17 cellular contexts compared by ENCODE assay signal in the genomic region with DNA sequence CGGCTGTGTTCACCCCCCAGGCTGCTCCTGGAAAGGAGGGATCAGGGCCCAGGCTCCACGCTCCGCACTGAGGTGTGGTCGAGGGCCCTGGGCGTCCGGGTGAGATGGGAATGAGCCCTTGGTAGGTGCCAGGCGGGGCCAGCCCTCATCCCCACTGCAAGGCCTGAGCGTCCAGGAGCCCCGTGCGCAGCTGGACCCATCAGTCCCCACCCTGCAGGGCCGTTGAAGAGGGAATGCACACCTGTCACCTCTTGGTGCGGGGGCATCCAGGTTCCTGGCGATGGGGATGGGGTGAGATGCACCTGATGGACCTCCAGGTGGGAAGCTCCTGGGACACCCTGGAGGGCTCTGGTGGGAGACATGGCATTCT.
DNase-seq lines count a peak whose midpoint lies in the region; ATAC-seq and TF ChIP-seq lines count a peak whose summit lies in the region.
"Had no signal": no experiment of that assay in that cellular context is flagged by ENCODE, and none has a peak within 500 bp of the region (broad histone marks: within the 10 kb centered on the region; RNA-seq: fewer than 3 reads in every experiment).

No MANE protein-coding gene starts in this region.

- H3K27ac ChIP-seq in adrenal gland (no peak overlapping the region), lower lobe of right lung (no peak overlapping the region), transverse colon (no peak overlapping the region), trophoblast cell (ENCODE audit: low read depth, low read length) (no peak overlapping the region)
- H3K27ac ChIP-seq: psoas muscle, uterus had no signal

- WGBS in adrenal gland, 4 donors: 93 to 95% (median 93%) methylated on average over 12 to 13 of the region's 13 CpGs; no CpG with 5 or more reads in 1 of the 4 donors
- WGBS in transverse colon (ENCODE audit: low coverage in 1 of 2), 2 donors: no CpG with 5 or more reads among the region's 13 CpGs
- WGBS in trophoblast cell (ENCODE audit: extremely low coverage, insufficient coverage, insufficient read length): no CpG with 5 or more reads among the region's 13 CpGs

- no peak overlapping the region for H2AK5ac ChIP-seq in trophoblast cell (ENCODE audit: low read length)

- ATAC-seq in lower lobe of right lung (no peak), GM18517 (IDR thresholded peaks at IDR 0.05; ENCODE audit: unreplicated experiment) (no peak), HG02970 (IDR thresholded peaks at IDR 0.05; ENCODE audit: low FRiP score, unreplicated experiment) (no peak)
- ATAC-seq: activated CD8-positive, alpha-beta T cell treated with anti-CD3 and anti-CD28 coated beads for 36 hours; naive thymus-derived CD4-positive, alpha-beta T cell; Panc1; psoas muscle; stimulated activated naive B cell treated with anti-CD40 and anti-IgM and Interleukin-4, amounts not matched to agents 10 μg/mL and 1 μg/mL and 100 μg/mL, for 72 hours had no signal

- DNase-seq in activated naive CD4-positive, alpha-beta T cell treated with Interleukin-2 at 50 U/mL for 16 hours: peak; percentile 0
- DNase-seq in activated naive CD4-positive, alpha-beta T cell treated with anti-CD3 and anti-CD28 coated beads, Interleukin-2, amount 50 U/mL, for 16 hours: no peak
- DNase-seq in adrenal gland (peak in 4 of 7 donors; percentile 6 to 15 (median 13)), lower lobe of right lung (peak; percentile 38), transverse colon (peak; percentile 4), trophoblast cell (no peak)
- DNase-seq: activated CD8-positive, alpha-beta T cell treated with anti-CD3 and anti-CD28 coated beads for 36 hours; foreskin melanocyte; NCI-H1417; NCI-H82; stimulated activated naive B cell treated with anti-CD40 and anti-IgM and Interleukin-4, amounts not matched to agents 10 μg/mL and 1 μg/mL and 100 μg/mL, for 72 hours had no signal

- no peak overlapping the region for H3K4me2 ChIP-seq in trophoblast cell (ENCODE audit: low read length)

- no peak overlapping the region for H3K18ac ChIP-seq in trophoblast cell (ENCODE audit: low read length)

- no peaks in the 10 kb centered on the region for H3K79me2 ChIP-seq in trophoblast cell (ENCODE audit: control insufficient read depth, insufficient read depth, low read length, poor library complexity)

- H2BK12ac ChIP-seq in trophoblast cell (ENCODE audit: low read length): no peak overlapping the region

- TF ChIP-seq POLR2A in adrenal gland (IDR thresholded peaks at IDR 0.05): no peak
- no peak for TF ChIP-seq POLR2A in transverse colon (IDR thresholded peaks at IDR 0.05)

- no peak overlapping the region for H3K9ac ChIP-seq in trophoblast cell (ENCODE audit: low read length)

- H3K4ac ChIP-seq in trophoblast cell (ENCODE audit: low read depth, low read length): no peak overlapping the region

- no peak overlapping the region for H3K23ac ChIP-seq in trophoblast cell (ENCODE audit: low read length)

- H4K91ac ChIP-seq in trophoblast cell (ENCODE audit: low read depth, low read length): no peak overlapping the region

- TF ChIP-seq CTCF in adrenal gland (IDR thresholded peaks at IDR 0.05): no peak
- TF ChIP-seq CTCF in lower lobe of right lung (IDR thresholded peaks at IDR 0.05): no peak
- no peak for TF ChIP-seq CTCF in transverse colon (IDR thresholded peaks at IDR 0.05)

- H3K14ac ChIP-seq in trophoblast cell (ENCODE audit: low read length): no peak overlapping the region

- no peaks in the 10 kb centered on the region for H3K79me1 ChIP-seq in trophoblast cell (ENCODE audit: low read length)

- H2BK120ac ChIP-seq in trophoblast cell (ENCODE audit: insufficient read depth, low read length, poor library complexity): no peak overlapping the region

- H3K36me3 ChIP-seq in adrenal gland (replicated peaks in 1 of 2) (no peaks in the 10 kb centered on the region), lower lobe of right lung (no peaks in the 10 kb centered on the region), transverse colon (no peaks in the 10 kb centered on the region), trophoblast cell (ENCODE audit: control insufficient read depth in 1 of 2, insufficient read depth in 2 of 2, low read length in 2 of 2) (no peaks in the 10 kb centered on the region)
- H3K36me3 ChIP-seq: uterus had no signal

- H2AFZ ChIP-seq in trophoblast cell (ENCODE audit: insufficient read depth, low read length, poor library complexity): no peak overlapping the region

- H3K9me3 ChIP-seq in adrenal gland (replicated peaks in 1 of 3) (no peaks in the 10 kb centered on the region), lower lobe of right lung (no peaks in the 10 kb centered on the region), transverse colon (no peaks in the 10 kb centered on the region), trophoblast cell (ENCODE audit: insufficient read depth, low read depth, low read length) (no peaks in the 10 kb centered on the region)
- H3K9me3 ChIP-seq: psoas muscle, uterus had no signal

- H4K12ac ChIP-seq in trophoblast cell (ENCODE audit: low read depth, low read length): no peak overlapping the region

- TF ChIP-seq EP300 in transverse colon (IDR thresholded peaks at IDR 0.05; ENCODE audit: low read depth): no peak

- intact Hi-C loops in adrenal gland (cut with DNase I): loop anchor here in 1 of 2 donors (5.0 kb wide), 1 partner anchor 75 kb away; a partner anchor contains a TSS
- intact Hi-C loops in lower lobe of right lung (cut with DNase I): no loop called here
- intact Hi-C loops in transverse colon (cut with DNase I; ENCODE audit: low total_unique reads): no loop called here

- H3K4me1 ChIP-seq in adrenal gland (replicated peaks in 1 of 2) (peaks cover 6 to 14% of the 10 kb centered on the region in 2 donors), lower lobe of right lung (no peaks in the 10 kb centered on the region), transverse colon (no peaks in the 10 kb centered on the region), trophoblast cell (ENCODE audit: control insufficient read depth in 1 of 2, insufficient read depth in 2 of 2, low read length in 2 of 2) (no peaks in the 10 kb centered on the region)
- H3K4me1 ChIP-seq: psoas muscle, uterus had no signal

- no peak overlapping the region for H4K8ac ChIP-seq in trophoblast cell (ENCODE audit: low read depth, low read length)

- H3K4me3 ChIP-seq in adrenal gland (no peak overlapping the region), lower lobe of right lung (no peak overlapping the region), transverse colon (no peak overlapping the region), trophoblast cell (ENCODE audit: low read depth, low read length) (no peak overlapping the region)
- H3K4me3 ChIP-seq: psoas muscle, uterus had no signal

- in situ Hi-C loops in transverse colon (cut with MboI; ENCODE audit: low pct_ligation_motif_present in 1 of 4, low pct_unique_long_range_greater_than_20kb in 1 of 4, low sequenced_read_pairs in 3 of 4): no loop called here

- no peak overlapping the region for H2BK5ac ChIP-seq in trophoblast cell (ENCODE audit: low read depth, low read length, poor library complexity)

- no peaks in the 10 kb centered on the region for H3K27me3 ChIP-seq in adrenal gland
- no peaks in the 10 kb centered on the region for H3K27me3 ChIP-seq in lower lobe of right lung (ENCODE audit: low read depth)
- no peaks in the 10 kb centered on the region for H3K27me3 ChIP-seq in transverse colon
- H3K27me3 ChIP-seq in trophoblast cell (ENCODE audit: insufficient read depth, low read length): no peaks in the 10 kb centered on the region
- H3K27me3 ChIP-seq: uterus had no signal

Comparison
In these comparisons a context has a peak if more than half of its experiments do, and no peak if none do; other contexts are left out.
1. DNase-seq: peak in activated naive CD4-positive, alpha-beta T cell treated with Interleukin-2 at 50 U/mL for 16 hours (single experiment), adrenal gland (4 of 7), lower lobe of right lung (single experiment) and transverse colon (single experiment); none in activated naive CD4-positive, alpha-beta T cell treated with anti-CD3 and anti-CD28 coated beads, Interleukin-2, amount 50 U/mL, for 16 hours (single experiment) and trophoblast cell (0 of 2).